Comparison of ENCODE assay signal across 10 cellular contexts in the genomic region with DNA sequence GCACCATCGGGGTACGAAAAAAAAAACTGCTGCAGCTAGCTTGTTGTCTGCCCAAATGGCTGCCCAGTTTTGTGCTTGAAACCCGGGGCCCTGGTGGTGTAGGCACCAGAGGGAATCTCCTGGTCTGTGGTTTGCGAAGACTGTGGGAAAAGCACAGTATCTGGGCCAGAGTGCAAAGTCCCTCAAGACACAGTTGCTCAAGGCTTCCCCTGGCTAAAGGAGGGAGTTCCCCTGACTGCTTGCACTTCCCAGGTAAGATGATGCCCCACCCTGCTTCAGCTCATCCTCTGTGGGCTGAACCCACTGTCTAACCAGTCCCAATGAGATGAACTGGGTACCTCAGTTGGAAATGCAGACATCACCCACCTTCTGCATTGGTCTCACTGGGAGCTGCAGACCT. TPM values are rescaled to one million over a fixed set of nuclear protein-coding genes. Genes with fewer than 3 reads are reported as not detected.
A peak's percentile ranks its signal among the peaks of the same experiment; 100 is the strongest.
DNase-seq lines count a peak whose midpoint lies in the region; ATAC-seq and TF ChIP-seq lines count a peak whose summit lies in the region.
"Not testable (repeated sequence)": the region's sequence is repeated elsewhere in the genome, so short reads cannot be mapped to it uniquely, and the experiment has no call there.
"Had no signal": no experiment of that assay in that cellular context is flagged by ENCODE, and none has a peak within 500 bp of the region (broad histone marks: within the 10 kb centered on the region; RNA-seq: fewer than 3 reads in every experiment).

No MANE protein-coding gene starts in this region.

- DNase-seq in GM23338 (ENCODE audit: low spot score); PC-9; WTC11 (ENCODE audit: low spot score); mesenchymal stem cell; neuronal stem cell (ENCODE audit: low spot score): not testable (repeated sequence)
- peak; percentile 5 for DNase-seq in choroid plexus epithelial cell (ENCODE audit: low read depth)

- not testable (repeated sequence) for H3F3A ChIP-seq in GM23338 (replicated peaks; ENCODE audit: low read depth); PC-9 (ENCODE audit: insufficient read depth, low read depth)

- intact Hi-C loops in PC-9 (cut with micrococcal nuclease; ENCODE audit: unreplicated experiment), result not testable (repeated sequence)

- BruUV-seq in PC-9 (replicated peaks; lab: Mats Ljungman, UMichigan), result not testable (repeated sequence)

- not testable (repeated sequence) for H3K4me1 ChIP-seq in GM23338 (ENCODE audit: insufficient read depth); PC-9 (replicated peaks; ENCODE audit: insufficient read depth); mesenchymal stem cell (ENCODE audit: control insufficient read depth, insufficient read depth, low read depth, low read length); neuronal stem cell (ENCODE audit: control insufficient read depth in 2 of 2, insufficient read depth in 1 of 2, low read depth in 1 of 2, low read length in 2 of 2)

- peak overlapping the region; percentile 19 for H2BK120ac ChIP-seq in mesenchymal stem cell (ENCODE audit: low read depth, low read length)
- H2BK120ac ChIP-seq in neuronal stem cell (ENCODE audit: low read depth, low read length), result not testable (repeated sequence)

- peak overlapping the region; percentile 70; the same call in 1 of the 2 replicates for H2AFZ ChIP-seq in GM23338
- H2AFZ ChIP-seq in PC-9; mesenchymal stem cell (ENCODE audit: low read depth, low read length); neuronal stem cell (ENCODE audit: low read length): not testable (repeated sequence)

- CTCF ChIA-PET in PC-9 (lab: Charles Lee); WTC11 (lab: Charles Lee): not testable (repeated sequence)

- H3K4me1 Mint-ChIP-seq in GM23338, WTC11: not testable (repeated sequence)

- H3K9ac ChIP-seq in mesenchymal stem cell (ENCODE audit: low read length); neuronal stem cell (ENCODE audit: low read depth, low read length, poor library complexity): not testable (repeated sequence)

- WGBS in mesenchymal stem cell, result 98% methylated on average over 4 of the region's 4 CpGs
- WGBS in neuronal stem cell (ENCODE audit: extremely low coverage in 2 of 2, insufficient read length in 2 of 2, insufficient replicate concordance in 1 of 2), 2 donors, result no CpG with 5 or more reads among the region's 4 CpGs

- H3K79me2 ChIP-seq in GM23338 (replicated peaks; ENCODE audit: insufficient read depth); PC-9 (ENCODE audit: low read depth): not testable (repeated sequence)

- H3K36me3 Mint-ChIP-seq in GM23338 (ENCODE audit: low read depth); WTC11: not testable (repeated sequence)

- H3K27ac ChIP-seq in GM23338 (ENCODE audit: low read depth); PC-9; mesenchymal stem cell (ENCODE audit: low read length, poor library complexity, severe bottlenecking); neuronal stem cell (replicated peaks; ENCODE audit: low read length): not testable (repeated sequence)

- H3K27ac Mint-ChIP-seq in GM23338, WTC11: not testable (repeated sequence)

- not testable (repeated sequence) for H2BK15ac ChIP-seq in mesenchymal stem cell (ENCODE audit: low read depth, poor library complexity, severe bottlenecking); neuronal stem cell (ENCODE audit: low read length)

- not testable (repeated sequence) for H3K14ac ChIP-seq in mesenchymal stem cell (ENCODE audit: low read length in 2 of 2); neuronal stem cell (ENCODE audit: low read length)

- TF ChIP-seq CTCF in GM23338 (conservative IDR thresholded peaks at IDR 0.05; ENCODE audit: low read depth in 2 of 2); PC-9 (conservative IDR thresholded peaks at IDR 0.05); WTC11 (IDR thresholded peaks at IDR 0.05); choroid plexus epithelial cell (conservative IDR thresholded peaks at IDR 0.05; ENCODE audit: low read depth, low read length): not testable (repeated sequence)

- H3K9me3 Mint-ChIP-seq in GM23338, result not testable (repeated sequence)
- peaks cover 10% of the 10 kb centered on the region for H3K9me3 Mint-ChIP-seq in WTC11

- H3K36me3 ChIP-seq in GM23338 (ENCODE audit: insufficient read depth); PC-9 (ENCODE audit: low read depth); mesenchymal stem cell (ENCODE audit: control insufficient read depth in 1 of 2, insufficient read depth in 2 of 2, low read depth in 1 of 2, low read length in 2 of 2); neuronal stem cell (replicated peaks in 1 of 2; ENCODE audit: control insufficient read depth in 2 of 2, insufficient read depth in 2 of 2, low read length in 2 of 2): not testable (repeated sequence)

- POLR2A ChIA-PET in PC-9 (lab: Charles Lee; ENCODE audit: unreplicated experiment), result interaction anchor here (0.8 kb wide), 1 partner anchor 54 kb away, joined by 3 read pairs; no protein-coding TSS in a partner anchor
- POLR2A ChIA-PET in WTC11 (lab: Charles Lee), result not testable (repeated sequence)

- H4K8ac ChIP-seq in mesenchymal stem cell (ENCODE audit: low read length); neuronal stem cell (ENCODE audit: low read depth, low read length): not testable (repeated sequence)

- H3K27me3 Mint-ChIP-seq in GM23338 (ENCODE audit: insufficient read depth, low read depth, poor library complexity); WTC11 (ENCODE audit: low read depth): not testable (repeated sequence)

- ATAC-seq in GM23338, result not testable (repeated sequence)
- peak; percentile 16; the same call in 1 of the 2 replicates for ATAC-seq in WTC11
- peak; percentile 52 for ATAC-seq in esophagus mucosa

- H3K9me3 ChIP-seq in PC-9 (ENCODE audit: insufficient read depth, low read depth); mesenchymal stem cell (ENCODE audit: control insufficient read depth, low read length); neuronal stem cell (replicated peaks in 1 of 2; ENCODE audit: control insufficient read depth in 2 of 2, insufficient read depth in 1 of 2, low read depth in 1 of 2, low read length in 2 of 2): not testable (repeated sequence)

- H3K4me3 Mint-ChIP-seq in GM23338, WTC11: not testable (repeated sequence)

- peak overlapping the region in 1 of 2 experiments; percentile 95 for H2BK12ac ChIP-seq in mesenchymal stem cell (ENCODE audit: low read length in 2 of 2)
- not testable (repeated sequence) for H2BK12ac ChIP-seq in neuronal stem cell (ENCODE audit: low read length)

- not testable (repeated sequence) for H3K79me1 ChIP-seq in mesenchymal stem cell (replicated peaks; ENCODE audit: low read length, poor library complexity, severe bottlenecking); neuronal stem cell (ENCODE audit: low read depth, low read length)

- H3K23ac ChIP-seq in mesenchymal stem cell (ENCODE audit: low read length in 2 of 2); neuronal stem cell (ENCODE audit: low read depth, low read length, poor library complexity): not testable (repeated sequence)

- H3K18ac ChIP-seq in mesenchymal stem cell (ENCODE audit: low read depth in 1 of 2, low read length in 2 of 2), result peak overlapping the region in 1 of 2 experiments; percentile 12
- peak overlapping the region; percentile 48 for H3K18ac ChIP-seq in neuronal stem cell (ENCODE audit: low read length)

- not testable (repeated sequence) for H4K20me1 ChIP-seq in GM23338 (replicated peaks; ENCODE audit: insufficient read depth); PC-9 (ENCODE audit: insufficient read depth)

- peak overlapping the region in 1 of 2 experiments; percentile 13 for H3K4ac ChIP-seq in mesenchymal stem cell (ENCODE audit: low read depth in 1 of 2, low read length in 2 of 2)
- H3K4ac ChIP-seq in neuronal stem cell (ENCODE audit: low read length), result not testable (repeated sequence)

- H3K4me2 ChIP-seq in GM23338; mesenchymal stem cell (ENCODE audit: low read length, poor library complexity, severe bottlenecking); neuronal stem cell (ENCODE audit: insufficient read depth, low read length, poor library complexity, severe bottlenecking): not testable (repeated sequence)
- H3K4me2 ChIP-seq in PC-9, result peak overlapping the region; percentile 31; the same call in 1 of the 2 replicates

- not testable (repeated sequence) for H2AK5ac ChIP-seq in mesenchymal stem cell (ENCODE audit: low read length, severe bottlenecking); neuronal stem cell (ENCODE audit: low read depth, low read length)

- not testable (repeated sequence) for H2BK5ac ChIP-seq in mesenchymal stem cell (ENCODE audit: low read depth, low read length, poor library complexity, severe bottlenecking); neuronal stem cell (ENCODE audit: low read length)

- not testable (repeated sequence) for H3K4me3 ChIP-seq in GM23338; PC-9; choroid plexus epithelial cell (ENCODE audit: low read depth, low read length); mesenchymal stem cell (ENCODE audit: insufficient read depth in 1 of 2, low read depth in 1 of 2, low read length in 2 of 2); neuronal stem cell (ENCODE audit: low read length in 2 of 2)

- peak overlapping the region; percentile 50 for H4K91ac ChIP-seq in mesenchymal stem cell (ENCODE audit: low read length)
- H4K91ac ChIP-seq in neuronal stem cell (ENCODE audit: low read depth, low read length, poor library complexity), result not testable (repeated sequence)

- not testable (repeated sequence) for H3K9me2 ChIP-seq in GM23338 (ENCODE audit: insufficient read depth); PC-9 (ENCODE audit: insufficient read depth)

- not testable (repeated sequence) for H3K27me3 ChIP-seq in GM23338 (ENCODE audit: insufficient read depth); PC-9 (ENCODE audit: insufficient read depth, low read depth); mesenchymal stem cell (ENCODE audit: control insufficient read depth in 1 of 2, insufficient read depth in 1 of 2, low read length in 2 of 2); neuronal stem cell (ENCODE audit: control insufficient read depth in 3 of 3, insufficient read depth in 3 of 3, low read depth in 1 of 3, low read length in 3 of 3)

RNA-seq across cellular contexts. Expression of a gene that starts 33.8 kb away (rescaled TPM):
- 3.5 and 6.6 TPM in 2 replicates for total RNA-seq in GM23338 (2014; rRNA removed; shearing (Covaris generic))
- polyA plus RNA-seq in GM23338 (2016; fragmentation: Nextera tagmentation; extraction: Ambion mirVana), result 2.1 and 4.3 TPM in 2 replicates
- 0.55 and 1.3 TPM in 2 replicates for total RNA-seq in PC-9 (2021)
- total RNA-seq in WTC11 (2021), result 4.9 to 6.6 TPM (median 5.0 TPM) in 3 replicates
- 6.0 TPM for total RNA-seq in esophagus mucosa
- polyA plus RNA-seq in mesenchymal stem cell (2013, experiment 1 of 2), result 22.2 TPM
- 23.1 TPM for polyA plus RNA-seq in mesenchymal stem cell (2013, experiment 2 of 2)
- polyA plus RNA-seq in neuronal stem cell (2013, experiment 1 of 2), result 0.11 TPM
- 0.11 TPM for polyA plus RNA-seq in neuronal stem cell (2013, experiment 2 of 2)
- total RNA-seq: CD4-positive, CD25-positive, alpha-beta regulatory T cell; CD8-positive, alpha-beta memory T cell; HepG2 had no signal
- polyA plus RNA-seq: CD4-positive, CD25-positive, alpha-beta regulatory T cell; HepG2 had no signal
